ENCODE assay signal across 20 cellular contexts in the genomic region with DNA sequence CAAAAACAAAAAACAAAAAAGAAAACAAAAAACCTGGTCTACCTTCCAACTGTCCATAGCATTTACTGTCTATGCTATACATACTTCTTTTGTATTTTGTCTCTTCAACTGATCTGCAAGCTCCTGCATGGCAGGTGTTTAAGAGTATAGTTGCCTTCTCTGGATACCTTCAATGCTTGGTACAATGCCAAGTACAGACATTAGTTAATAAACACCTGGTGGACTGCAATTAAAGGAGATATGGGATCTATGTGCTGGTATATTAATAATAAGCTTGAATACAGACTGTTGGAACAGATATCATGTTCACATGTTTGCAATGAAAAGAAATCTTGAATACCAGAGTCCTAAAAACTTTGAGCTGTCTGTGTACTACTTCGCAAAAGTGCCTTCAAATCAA.
DNase-seq lines count a peak whose midpoint lies in the region; ATAC-seq, FAIRE-seq and TF ChIP-seq lines count a peak whose summit lies in the region.
"Had no signal": no experiment of that assay in that cellular context is flagged by ENCODE, and none has a peak within 500 bp of the region (broad histone marks: within the 10 kb centered on the region; RNA-seq: fewer than 3 reads in every experiment).

No MANE protein-coding gene starts in this region.

- H3K9ac ChIP-seq in duodenal mucosa (ENCODE audit: low read depth in 1 of 2, low read length in 2 of 2), result peak overlapping the region in 1 of 2 donors; percentile 43
- H3K9ac ChIP-seq: BLaER1, KMS-11 had no signal

- no peak for ATAC-seq in HG03521 (IDR thresholded peaks at IDR 0.05; ENCODE audit: unreplicated experiment)
- ATAC-seq: HCT116 had no signal

- H3K4me3 ChIP-seq in duodenal mucosa (ENCODE audit: low read depth in 1 of 2, low read length in 2 of 2) (peak overlapping the region; percentile 38 to 83), small intestine (ENCODE audit: low read depth in 1 of 2, low read length in 2 of 2) (peak overlapping the region in 1 of 2 donors; percentile 89), ascending aorta (no peak overlapping the region)
- H3K4me3 ChIP-seq: BLaER1, SJCRH30 had no signal

- FAIRE-seq in small intestine (lab: Jason Lieb, UNC), result no peak
- FAIRE-seq: GM12892 had no signal

- no peaks in the 10 kb centered on the region for H3K36me3 ChIP-seq in duodenal mucosa (ENCODE audit: control insufficient read depth in 1 of 2, insufficient read depth in 2 of 2, low read length in 2 of 2)
- no peaks in the 10 kb centered on the region for H3K36me3 ChIP-seq in small intestine (ENCODE audit: control insufficient read depth in 2 of 2, insufficient read depth in 2 of 2, low read length in 2 of 2)
- no peaks in the 10 kb centered on the region for H3K36me3 ChIP-seq in ascending aorta
- H3K36me3 ChIP-seq: SJCRH30 had no signal

- DNase-seq in NCI-H510A treated with DMSO at 0.1 percent for 48 hours (lab: John Stamatoyannopoulos, UW) (peak; percentile 14), NCI-H510A (lab: John Stamatoyannopoulos, UW) (no peak), HT-29 (ENCODE audit: low spot score) (peak; percentile 51), small intestine (peak; percentile 93), NCI-H526 (lab: John Stamatoyannopoulos, UW) (no peak), ascending aorta (ENCODE audit: low spot score in 2 of 2) (no peak)
- DNase-seq: CD4-positive, alpha-beta memory T cell; DMS79; GOT3; NCI-H1694 treated with DMSO at 0.1 percent for 48 hours; NCI-H446; NCI-H774; SJCRH30 had no signal

- no peak for TF ChIP-seq CTCF in ascending aorta (IDR thresholded peaks at IDR 0.05)

- no peaks in the 10 kb centered on the region for H3K9me3 ChIP-seq in duodenal mucosa (ENCODE audit: control insufficient read depth in 1 of 2, low read length in 2 of 2)
- no peaks in the 10 kb centered on the region for H3K9me3 ChIP-seq in small intestine (ENCODE audit: control insufficient read depth, low read depth)
- no peaks in the 10 kb centered on the region for H3K9me3 ChIP-seq in ascending aorta
- H3K9me3 ChIP-seq: BLaER1, SJCRH30 had no signal

- H3K27ac ChIP-seq in duodenal mucosa (ENCODE audit: low read depth, low read length) (no peak overlapping the region), small intestine (ENCODE audit: low read depth in 1 of 2, low read length in 1 of 2) (peak overlapping the region in 1 of 2 donors; percentile 61), ascending aorta (no peak overlapping the region)
- H3K27ac ChIP-seq: BLaER1, KMS-11, RWPE1, SJCRH30 had no signal

- no peaks in the 10 kb centered on the region for H3K27me3 ChIP-seq in duodenal mucosa (ENCODE audit: control insufficient read depth in 1 of 2, insufficient read depth in 2 of 2, low read length in 2 of 2)
- no peaks in the 10 kb centered on the region for H3K27me3 ChIP-seq in small intestine (ENCODE audit: control insufficient read depth in 2 of 2, insufficient read depth in 2 of 2, low read length in 2 of 2)
- no peaks in the 10 kb centered on the region for H3K27me3 ChIP-seq in ascending aorta
- H3K27me3 ChIP-seq: BLaER1, SJCRH30 had no signal

- intact Hi-C loops in ascending aorta (cut with DNase I), result no loop called here

- WGBS in small intestine, 3 donors, result 20 to 81% (median 38%) methylated on average over 1 of the region's 1 CpG

- H3K4me1 ChIP-seq in duodenal mucosa (ENCODE audit: control insufficient read depth in 1 of 2, insufficient read depth in 2 of 2, low read length in 2 of 2) (peaks cover 29 to 34% of the 10 kb centered on the region in 2 donors), small intestine (ENCODE audit: control insufficient read depth in 2 of 2, insufficient read depth in 1 of 2, low read depth in 1 of 2, low read length in 1 of 2) (peaks cover 8 to 9% of the 10 kb centered on the region in 2 donors), ascending aorta (no peaks in the 10 kb centered on the region)
- H3K4me1 ChIP-seq: SJCRH30 had no signal

Comparison
In these comparisons a context has a peak if more than half of its experiments do, and no peak if none do; other contexts are left out.
1. DNase-seq: peak in NCI-H510A treated with DMSO at 0.1 percent for 48 hours (single experiment), HT-29 (single experiment) and small intestine (single experiment); none in NCI-H510A (single experiment), NCI-H526 (0 of 2) and ascending aorta (0 of 2).
2. H3K4me3 ChIP-seq: peak in duodenal mucosa (2 of 2); none in ascending aorta (0 of 2).